ENCODE assay signal across 15 cellular contexts in genomic region chr2:215775106-215775505, GRCh38.
DNase-seq lines count a peak whose midpoint lies in the region; ATAC-seq and TF ChIP-seq lines count a peak whose summit lies in the region.
"Had no signal": no experiment of that assay in that cellular context is flagged by ENCODE, and none has a peak within 500 bp of the region (broad histone marks: within the 10 kb centered on the region; RNA-seq: fewer than 3 reads in every experiment).

No MANE protein-coding gene starts in this region.

- H3K9me3 ChIP-seq in IMR-90 (ENCODE audit: control insufficient read depth, insufficient read depth, low read length) (no peaks in the 10 kb centered on the region), osteoblast (ENCODE audit: low read depth, low read length) (no peaks in the 10 kb centered on the region), MM.1S (replicated peaks; ENCODE audit: insufficient read depth, low read length) (no peaks in the 10 kb centered on the region)

- no peak for TF ChIP-seq CTCF in IMR-90 (conservative IDR thresholded peaks at IDR 0.05; ENCODE audit: low read depth, low read length)
- TF ChIP-seq CTCF in epithelial cell of esophagus (IDR thresholded peaks at IDR 0.05; ENCODE audit: insufficient read depth, low read depth, low read length, missing control alignments): no peak
- TF ChIP-seq CTCF in osteoblast (IDR thresholded peaks at IDR 0.05; ENCODE audit: extremely low read depth, low read depth, low read length): no peak
- TF ChIP-seq CTCF in MM.1S (IDR thresholded peaks at IDR 0.05; ENCODE audit: low read length): no peak

- no peaks in the 10 kb centered on the region for H3F3A ChIP-seq in MM.1S (ENCODE audit: insufficient read depth, low read length)

- H3K23ac ChIP-seq in IMR-90 (ENCODE audit: low read depth, low read length): no peak overlapping the region

- H3K36me3 ChIP-seq in IMR-90 (ENCODE audit: control insufficient read depth, insufficient read depth, low read length) (no peaks in the 10 kb centered on the region), osteoblast (ENCODE audit: insufficient read depth, low read length) (no peaks in the 10 kb centered on the region), MM.1S (replicated peaks; ENCODE audit: insufficient read depth, low read length) (no peaks in the 10 kb centered on the region)

- no peak overlapping the region for H3K4ac ChIP-seq in IMR-90 (ENCODE audit: low read depth, low read length)

- ATAC-seq in IMR-90 (ENCODE audit: low read depth): no peak
- ATAC-seq: HCT116 had no signal

- H3K9me1 ChIP-seq in IMR-90 (ENCODE audit: insufficient read depth, low read length): 0 out of 2 replicates have a peak, but pooled peaks cover 3% of the 10 kb centered on the region

- POLR2A ChIA-PET in IMR-90 (lab: Charles Lee; ENCODE audit: unreplicated experiment): no interaction called here

- dilution Hi-C loops in IMR-90 (cut with HindIII; ENCODE audit: low sequenced_read_pairs, unreplicated experiment): no loop called here

- no TSS peak for BruUV-seq in IMR-90 (replicated peaks; lab: Mats Ljungman, UMichigan)

- no peaks in the 10 kb centered on the region for H4K20me1 ChIP-seq in IMR-90 (ENCODE audit: insufficient read depth, low read length)
- no peaks in the 10 kb centered on the region for H4K20me1 ChIP-seq in osteoblast (ENCODE audit: insufficient read depth, low read length)
- H4K20me1 ChIP-seq in MM.1S (ENCODE audit: insufficient read depth, low read length): no peaks in the 10 kb centered on the region

- no peaks in the 10 kb centered on the region for H3K79me1 ChIP-seq in IMR-90 (ENCODE audit: low read depth in 1 of 2, low read length in 2 of 2)

- H2AK9ac ChIP-seq in IMR-90 (replicated peaks; ENCODE audit: low read depth, low read length, poor library complexity): no peak overlapping the region

- no peak overlapping the region for H2BK15ac ChIP-seq in IMR-90 (ENCODE audit: low read depth, low read length)

- H3K27me3 ChIP-seq in IMR-90 (ENCODE audit: control insufficient read depth, insufficient read depth, low read length) (no peaks in the 10 kb centered on the region), osteoblast (ENCODE audit: insufficient read depth, low read length) (no peaks in the 10 kb centered on the region), MM.1S (replicated peaks; ENCODE audit: insufficient read depth, low read length) (no peaks in the 10 kb centered on the region)

- no peak overlapping the region for H4K5ac ChIP-seq in IMR-90 (ENCODE audit: low read depth, low read length)

- H3K4me2 ChIP-seq in IMR-90 (ENCODE audit: low read depth, low read length) (no peak overlapping the region), osteoblast (ENCODE audit: insufficient read depth, low read length) (no peak overlapping the region), MM.1S (ENCODE audit: low read depth, low read length) (no peak overlapping the region)
- H3K4me2 ChIP-seq: PC-9 had no signal

- no peak overlapping the region for H4K91ac ChIP-seq in IMR-90 (ENCODE audit: insufficient read depth, low read depth, low read length)

- H2BK120ac ChIP-seq in IMR-90 (ENCODE audit: low read depth, low read length): no peak overlapping the region

- H3K4me1 ChIP-seq in IMR-90 (ENCODE audit: control insufficient read depth, insufficient read depth, low read length) (peaks cover 14% of the 10 kb centered on the region), osteoblast (ENCODE audit: insufficient read depth, low read length) (peaks cover 52% of the 10 kb centered on the region), MM.1S (ENCODE audit: low read length) (no peaks in the 10 kb centered on the region)

- H3K14ac ChIP-seq in IMR-90 (replicated peaks; ENCODE audit: low read depth, low read length): no peak overlapping the region

- peak; percentile 22 for DNase-seq in EH (ENCODE audit: low read depth)
- no peak for DNase-seq in IMR-90
- peak; percentile 26 for DNase-seq in epithelial cell of esophagus (ENCODE audit: low read depth)
- DNase-seq in osteoblast (ENCODE audit: insufficient read length, low spot score, missing footprints): no peak
- no peak for DNase-seq in NCI-H446 (lab: John Stamatoyannopoulos, UW)
- no peak for DNase-seq in superior temporal gyrus (ENCODE audit: extremely low spot score)
- no peak for DNase-seq in MM.1S
- DNase-seq: DMS79 treated with DMSO at 0.1 percent for 48 hours, GOT3, NCI-H1417 treated with DMSO at 0.1 percent for 48 hours, NCI-H187 treated with DMSO at 0.1 percent for 48 hours, NCI-H2227 treated with DMSO at 0.1 percent for 48 hours, NCI-H524 treated with DMSO at 0.1 percent for 48 hours, PC-9 had no signal

- no peak overlapping the region for H3K9ac ChIP-seq in IMR-90 (ENCODE audit: low read depth, low read length)
- no peak overlapping the region for H3K9ac ChIP-seq in MM.1S (ENCODE audit: low read length)

- no peak for TF ChIP-seq POLR2A in IMR-90 (IDR thresholded peaks at IDR 0.05; ENCODE audit: low read depth, low read length)

- H2BK5ac ChIP-seq in IMR-90 (ENCODE audit: low read depth, low read length, poor library complexity, severe bottlenecking): no peak overlapping the region

- H3K18ac ChIP-seq in IMR-90 (ENCODE audit: low read depth, low read length): no peak overlapping the region

- WGBS in IMR-90 (ENCODE audit: extremely low coverage in 2 of 2, insufficient read length in 1 of 2), 2 experiments: 50% methylated on average over 2 of the region's 4 CpGs; no CpG with 5 or more reads in 1 of the 2 experiments

- H3K79me2 ChIP-seq in osteoblast (ENCODE audit: insufficient read depth, low read length) (no peaks in the 10 kb centered on the region), MM.1S (ENCODE audit: low read length) (no peaks in the 10 kb centered on the region)

- no peak overlapping the region for H2AK5ac ChIP-seq in IMR-90 (ENCODE audit: low read depth, low read length)

- in situ Hi-C loops in IMR-90 (cut with MboI; ENCODE audit: low sequenced_read_pairs): no loop called here

- H3K4me3 ChIP-seq in IMR-90 (ENCODE audit: insufficient read depth, low read depth, low read length): no peak overlapping the region
- H3K4me3 ChIP-seq in epithelial cell of esophagus (ENCODE audit: low read length): no peak overlapping the region
- no peak overlapping the region for H3K4me3 ChIP-seq in osteoblast (ENCODE audit: insufficient read depth, low read length)
- H3K4me3 ChIP-seq in MM.1S (ENCODE audit: low read length): no peak overlapping the region
- H3K4me3 ChIP-seq: PC-9 had no signal

- no peak overlapping the region for H3K56ac ChIP-seq in IMR-90 (ENCODE audit: extremely low read depth, insufficient read depth, low read length)

- CTCF ChIA-PET in IMR-90 (lab: Yijun Ruan, JAX): interaction anchor here (1.1 kb wide), 1 partner anchor 64 kb away, joined by 3 read pairs; no protein-coding TSS in a partner anchor

- intact Hi-C loops in IMR-90 (cut with micrococcal nuclease): no loop called here

- no peak overlapping the region for H4K8ac ChIP-seq in IMR-90 (ENCODE audit: low read depth in 2 of 2, low read length in 2 of 2)

- H3K9me2 ChIP-seq in MM.1S (replicated peaks; ENCODE audit: insufficient read depth, low read length): no peaks in the 10 kb centered on the region

- H3K27ac ChIP-seq in IMR-90 (ENCODE audit: insufficient read depth, low read length) (no peak overlapping the region), osteoblast (ENCODE audit: low read depth, low read length) (peak overlapping the region; percentile 96), MM.1S (ENCODE audit: low read length) (no peak overlapping the region)
- H3K27ac ChIP-seq: PC-9 had no signal

- H2BK20ac ChIP-seq in IMR-90 (ENCODE audit: low read depth, low read length): no peak overlapping the region

- TF ChIP-seq RAD21 in IMR-90 (IDR thresholded peaks at IDR 0.05; ENCODE audit: low read length): no peak

- H2AFZ ChIP-seq in IMR-90 (replicated peaks; ENCODE audit: low read length, poor library complexity) (no peak overlapping the region), osteoblast (ENCODE audit: low read length) (no peak overlapping the region), MM.1S (ENCODE audit: low read length) (no peak overlapping the region)
- H2AFZ ChIP-seq: PC-9 had no signal

TF ChIP-seq in IMR-90, 13 proteins besides CTCF, POLR2A, EP300 and RAD21:
- no peak for TF ChIP-seq CHD1 (IDR thresholded peaks at IDR 0.05; ENCODE audit: low read depth, low read length)
- peak; percentile 57 for TF ChIP-seq CEBPB (IDR thresholded peaks at IDR 0.05; ENCODE audit: low read depth, low read length)
TF ChIP-seq in IMR-90: peak in this region for 1.

Comparison
In these comparisons a context has a peak if more than half of its experiments do, and no peak if none do; other contexts are left out.
1. DNase-seq: peak in EH (single experiment) and epithelial cell of esophagus (single experiment); none in IMR-90 (single experiment), osteoblast (single experiment), NCI-H446 (0 of 2), superior temporal gyrus (single experiment) and MM.1S (single experiment).